16 cellular contexts compared by ENCODE assay signal in the genomic region with DNA sequence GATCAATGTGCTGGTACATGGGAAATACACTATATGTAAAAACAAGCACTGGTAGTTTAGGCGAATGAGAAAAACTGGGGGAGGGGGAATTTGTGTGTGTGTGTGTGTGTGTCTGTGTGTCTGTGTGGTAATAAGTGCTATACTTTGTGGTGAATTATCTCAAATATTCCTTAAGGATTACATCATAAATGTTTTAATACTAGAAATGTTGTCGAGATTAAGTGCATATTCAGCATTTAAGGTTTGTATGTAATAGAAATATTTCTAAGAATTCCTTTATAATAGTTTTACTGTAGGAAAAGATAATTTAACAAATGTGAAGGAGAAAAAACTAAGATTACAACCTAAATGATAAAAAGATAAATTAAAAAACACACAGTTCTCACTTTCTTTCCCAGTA.
A peak's percentile ranks its signal among the peaks of the same experiment; 100 is the strongest.
DNase-seq lines count a peak whose midpoint lies in the region; ATAC-seq, FAIRE-seq and TF ChIP-seq lines count a peak whose summit lies in the region.
"Had no signal": no experiment of that assay in that cellular context is flagged by ENCODE, and none has a peak within 500 bp of the region (broad histone marks: within the 10 kb centered on the region; RNA-seq: fewer than 3 reads in every experiment).

No MANE protein-coding gene starts in this region.

- H3K36me3 ChIP-seq in HepG2 (replicated peaks in 1 of 2; ENCODE audit: control insufficient read depth in 1 of 2, insufficient read depth in 2 of 2, low read length in 2 of 2) (peaks cover 0 to 1% of the 10 kb centered on the region in 2 experiments; a peak in 1 of 5 replicates), right lobe of liver (no peaks in the 10 kb centered on the region), neural progenitor cell (no peaks in the 10 kb centered on the region)

- no peaks in the 10 kb centered on the region for H3K27me3 ChIP-seq in HepG2 (ENCODE audit: control insufficient read depth in 1 of 2, insufficient read depth in 2 of 2, low read length in 2 of 2)
- H3K27me3 ChIP-seq in right lobe of liver, result no peaks in the 10 kb centered on the region
- H3K27me3 ChIP-seq in neural progenitor cell, result no peaks in the 10 kb centered on the region
- H3K27me3 ChIP-seq: BLaER1 treated with 17β-estradiol and CSF1 and Interleukin-3, amounts not matched to agents 10 nM and 100 nM had no signal

- H3K27ac ChIP-seq in HepG2 (ENCODE audit: extremely low read length, insufficient read depth, low read length) (no peak overlapping the region), right lobe of liver (no peak overlapping the region), neural progenitor cell (peak overlapping the region; percentile 75)
- H3K27ac ChIP-seq: 22Rv1; BLaER1 treated with 17β-estradiol and CSF1 and Interleukin-3, amounts not matched to agents 10 nM and 100 nM had no signal

- no peak for TF ChIP-seq RAD21 in HepG2 (CRISPR knock-in tag; IDR thresholded peaks at IDR 0.05)

- TF ChIP-seq POLR2A in HepG2 (IDR thresholded peaks at IDR 0.05; ENCODE audit: insufficient read depth in 1 of 2, low read depth in 2 of 2, low read length in 2 of 2) (no peak), right lobe of liver (IDR thresholded peaks at IDR 0.05) (no peak)

- H3K27me3 Mint-ChIP-seq in neural progenitor cell (ENCODE audit: insufficient read depth, low read depth), result no peaks in the 10 kb centered on the region
- no peaks in the 10 kb centered on the region for H3K27me3 Mint-ChIP-seq in HFFc6 (ENCODE audit: insufficient read depth)
- H3K27me3 Mint-ChIP-seq: B cell had no signal

- H3K9me3 ChIP-seq in HepG2 (ENCODE audit: low read length) (no peaks in the 10 kb centered on the region), right lobe of liver (no peaks in the 10 kb centered on the region), neural progenitor cell (ENCODE audit: low read depth) (no peaks in the 10 kb centered on the region)

- TF ChIP-seq CTCF in HepG2 (CRISPR knock-in tag; IDR thresholded peaks at IDR 0.05) (no peak), right lobe of liver (IDR thresholded peaks at IDR 0.05) (no peak), neural progenitor cell (IDR thresholded peaks at IDR 0.05) (no peak), HFFc6 (IDR thresholded peaks at IDR 0.05) (no peak)

- no peak overlapping the region for H3K4me3 Mint-ChIP-seq in neural progenitor cell
- H3K4me3 Mint-ChIP-seq in stimulated activated effector memory CD8-positive, alpha-beta T cell treated with anti-CD3 and anti-CD28 coated beads, Interleukin-12 subunit alpha, Interleukin-12 subunit beta, amount 100 ng/mL, for 72 hours, result no peak overlapping the region
- no peak overlapping the region for H3K4me3 Mint-ChIP-seq in HFFc6
- H3K4me3 Mint-ChIP-seq: B cell; CD8-positive, alpha-beta T cell; GM23338 had no signal

- H3K9me3 Mint-ChIP-seq in neural progenitor cell (no peaks in the 10 kb centered on the region), HFFc6 (no peaks in the 10 kb centered on the region)
- H3K9me3 Mint-ChIP-seq in stimulated activated effector memory CD8-positive, alpha-beta T cell treated with anti-CD3 and anti-CD28 coated beads, Interleukin-12 subunit alpha, Interleukin-12 subunit beta, amount 100 ng/mL, for 72 hours, result no peaks in the 10 kb centered on the region
- H3K9me3 Mint-ChIP-seq: CD8-positive, alpha-beta T cell; GM23338 had no signal

- no peaks in the 10 kb centered on the region for H3K4me1 ChIP-seq in HepG2 (ENCODE audit: insufficient read depth, low read length)
- H3K4me1 ChIP-seq in right lobe of liver, result no peaks in the 10 kb centered on the region
- H3K4me1 ChIP-seq in neural progenitor cell, result peaks cover 19% of the 10 kb centered on the region

- H3F3A ChIP-seq in neural progenitor cell (ENCODE audit: low read depth), result peaks cover 13% of the 10 kb centered on the region

- intact Hi-C loops in HepG2 (cut with micrococcal nuclease; ENCODE audit: unreplicated experiment) (no loop called here), right lobe of liver (cut with DNase I) (no loop called here)

- DNase-seq in HepG2 (ENCODE audit: low spot score), result no peak
- DNase-seq in right lobe of liver, result no peak
- peak; percentile 19 for DNase-seq in amniotic epithelial cell (ENCODE audit: low read depth)
- DNase-seq in neural progenitor cell (ENCODE audit: low spot score), result no peak
- no peak for DNase-seq in stimulated activated effector memory CD8-positive, alpha-beta T cell treated with anti-CD3 and anti-CD28 coated beads, Interleukin-12 subunit alpha, Interleukin-12 subunit beta, amount 100 ng/mL, for 72 hours (ENCODE audit: low spot score in 2 of 2)
- DNase-seq in HFFc6, result no peak
- DNase-seq: Calu3; CD8-positive, alpha-beta T cell; DMS79 treated with DMSO at 0.1 percent for 48 hours; HCEC 1CT had no signal

- H3K9ac ChIP-seq in HepG2 (ENCODE audit: insufficient read depth, low read depth, low read length) (no peak overlapping the region), neural progenitor cell (no peak overlapping the region)
- H3K9ac ChIP-seq: BLaER1 treated with 17β-estradiol and CSF1 and Interleukin-3, amounts not matched to agents 10 nM and 100 nM had no signal

- H3K79me2 ChIP-seq in HepG2 (ENCODE audit: insufficient read depth, low read length) (peaks cover 3% of the 10 kb centered on the region), neural progenitor cell (ENCODE audit: low read depth) (peaks cover 32% of the 10 kb centered on the region)

- H3K27ac Mint-ChIP-seq in neural progenitor cell (no peak overlapping the region), HFFc6 (no peak overlapping the region)
- no peak overlapping the region for H3K27ac Mint-ChIP-seq in stimulated activated effector memory CD8-positive, alpha-beta T cell treated with anti-CD3 and anti-CD28 coated beads, Interleukin-12 subunit alpha, Interleukin-12 subunit beta, amount 100 ng/mL, for 72 hours
- H3K27ac Mint-ChIP-seq: B cell; CD8-positive, alpha-beta T cell had no signal

- no peak for FAIRE-seq in HepG2 (lab: Jason Lieb, UNC)
- FAIRE-seq: GM12878 had no signal

- POLR2A ChIA-PET in HepG2 (lab: Yijun Ruan, JAX), result no interaction called here

- H4K20me1 ChIP-seq in HepG2 (ENCODE audit: insufficient read depth, low read length), result no peaks in the 10 kb centered on the region
- no peaks in the 10 kb centered on the region for H4K20me1 ChIP-seq in neural progenitor cell (ENCODE audit: low read depth)

- H3K36me3 Mint-ChIP-seq in neural progenitor cell (no peaks in the 10 kb centered on the region), HFFc6 (ENCODE audit: low read depth) (0 out of 2 replicates have a peak, but pooled peaks cover 6% of the 10 kb centered on the region)
- H3K36me3 Mint-ChIP-seq in stimulated activated effector memory CD8-positive, alpha-beta T cell treated with anti-CD3 and anti-CD28 coated beads, Interleukin-12 subunit alpha, Interleukin-12 subunit beta, amount 100 ng/mL, for 72 hours, result no peaks in the 10 kb centered on the region

- in situ Hi-C loops in HepG2 (cut with HindIII; ENCODE audit: extremely low pct_ligation_motif_present, low pct_unique_long_range_greater_than_20kb), result no loop called here

- H3K4me2 ChIP-seq in HepG2 (ENCODE audit: low read depth, low read length) (no peak overlapping the region), neural progenitor cell (peak overlapping the region; percentile 70)
- H3K4me2 ChIP-seq: BLaER1 treated with 17β-estradiol and CSF1 and Interleukin-3, amounts not matched to agents 10 nM and 100 nM; GM23338 had no signal

- no peak overlapping the region for H2AFZ ChIP-seq in HepG2 (ENCODE audit: low read length)
- no peak overlapping the region for H2AFZ ChIP-seq in neural progenitor cell (replicated peaks)
- H2AFZ ChIP-seq: GM23338 had no signal

- 97% methylated on average over 2 of the region's 2 CpGs for WGBS in HepG2 (ENCODE audit: low lambda C conversion rate)
- WGBS in right lobe of liver (ENCODE audit: insufficient coverage, low coverage, low lambda C conversion rate, missing lambda C conversion rate), result 97% methylated on average over 2 of the region's 2 CpGs

- ATAC-seq in HepG2, result no peak
- ATAC-seq in right lobe of liver, result no peak
- ATAC-seq in stimulated activated effector memory CD8-positive, alpha-beta T cell treated with anti-CD3 and anti-CD28 coated beads, Interleukin-12 subunit alpha, Interleukin-12 subunit beta, amount 100 ng/mL, for 72 hours, result no peak
- no peak for ATAC-seq in GM18502 (IDR thresholded peaks at IDR 0.05; ENCODE audit: poor library complexity, unreplicated experiment)
- ATAC-seq: CD8-positive, alpha-beta T cell; GM12878; GM23338 had no signal

- CTCF ChIA-PET in HepG2 (lab: Yijun Ruan, JAX; ENCODE audit: low intra/inter-chr PET ratio, low total read pairs), result no interaction called here

- TF ChIP-seq EP300 in HepG2 (IDR thresholded peaks at IDR 0.05; ENCODE audit: low read depth in 2 of 2, low read length in 2 of 2), result no peak
- no peak for TF ChIP-seq EP300 in HepG2 (CRISPR knock-in tag; IDR thresholded peaks at IDR 0.05; ENCODE audit: borderline replicate concordance)

- BruUV-seq in HepG2 (replicated peaks; lab: Mats Ljungman, UMichigan), result no TSS peak

- no peak overlapping the region for H3K4me3 ChIP-seq in HepG2 (replicated peaks in 1 of 3; ENCODE audit: insufficient read depth in 1 of 3, low read depth in 2 of 3, low read length in 3 of 3)
- no peak overlapping the region for H3K4me3 ChIP-seq in right lobe of liver
- no peak overlapping the region for H3K4me3 ChIP-seq in neural progenitor cell
- H3K4me3 ChIP-seq: BLaER1 treated with 17β-estradiol and CSF1 and Interleukin-3, amounts not matched to agents 10 nM and 100 nM; GM12878; GM23338 had no signal

- H3K4me1 Mint-ChIP-seq in neural progenitor cell, result peaks cover 8% of the 10 kb centered on the region
- H3K4me1 Mint-ChIP-seq in stimulated activated effector memory CD8-positive, alpha-beta T cell treated with anti-CD3 and anti-CD28 coated beads, Interleukin-12 subunit alpha, Interleukin-12 subunit beta, amount 100 ng/mL, for 72 hours, result no peaks in the 10 kb centered on the region
- peaks cover 18% of the 10 kb centered on the region for H3K4me1 Mint-ChIP-seq in HFFc6 (ENCODE audit: low read depth)
- H3K4me1 Mint-ChIP-seq: B cell had no signal

TF ChIP-seq in HepG2, 621 proteins besides CTCF, POLR2A, EP300 and RAD21:
- TF ChIP-seq ARNT2 (CRISPR knock-in tag; IDR thresholded peaks at IDR 0.05; ENCODE audit: low read depth) (no peak), ZNF883 (CRISPR knock-in tag; IDR thresholded peaks at IDR 0.05; ENCODE audit: not compliant biosample characterization) (no peak), PAWR (CRISPR knock-in tag; IDR thresholded peaks at IDR 0.05; ENCODE audit: borderline replicate concordance) (no peak), MAFF (IDR thresholded peaks at IDR 0.05; ENCODE audit: low read depth, low read length) (peak; percentile 28; the same call in 1 of the 2 replicates), MAFK (conservative IDR thresholded peaks at IDR 0.05 in 1 of 2, IDR thresholded peaks at IDR 0.05 in 1 of 2; ENCODE audit: low read length in 2 of 2) (peak; percentile 6 to 66; a peak in 2 of 4 replicates), DDIT3 (CRISPR knock-in tag; IDR thresholded peaks at IDR 0.05) (no peak), ATF7 (IDR thresholded peaks at IDR 0.05) (peak; percentile 48; the same call in 1 of the 2 replicates), ATF7 (CRISPR knock-in tag; IDR thresholded peaks at IDR 0.05) (no peak), ZNF549 (CRISPR knock-in tag; IDR thresholded peaks at IDR 0.05) (no peak)
